14 cellular contexts compared by ENCODE assay signal in genomic region chr10:6977641-6978627, GRCh38.
"Had no signal": no experiment of that assay in that cellular context is flagged by ENCODE, and none has a peak within 500 bp of the region (broad histone marks: within the 10 kb centered on the region; RNA-seq: fewer than 3 reads in every experiment).

No MANE protein-coding gene starts in this region.

- H3K36me3 ChIP-seq: cardiac muscle cell had no signal

- H2AFZ ChIP-seq: parathyroid adenoma had no signal

- FAIRE-seq: small intestine, TTC549 had no signal

- DNase-seq: activated CD4-positive, CD25-positive, alpha-beta regulatory T cell; activated naive CD4-positive, alpha-beta T cell treated with anti-CD3 and anti-CD28 coated beads, Interleukin-2, amount 10 ng/mL, durations not matched to agents 7 days and 5 days; foreskin keratinocyte; head of caudate nucleus; islet precursor cell; mammary epithelial cell; nephron progenitor cell; small intestine; stimulated activated naive B cell treated with anti-CD40 and anti-IgM and Interleukin-4, amounts not matched to agents 10 μg/mL and 1 μg/mL and 100 μg/mL, for 72 hours; T-helper 17 cell had no signal

- H3K79me2 ChIP-seq: parathyroid adenoma had no signal

- H3K4me3 ChIP-seq: cardiac muscle cell had no signal

- H3K27ac ChIP-seq: cardiac muscle cell, foreskin keratinocyte, parathyroid adenoma had no signal

- H3K4me1 ChIP-seq: foreskin keratinocyte, parathyroid adenoma had no signal

- H3K9ac ChIP-seq: parathyroid adenoma had no signal

- H3K27me3 ChIP-seq: cardiac muscle cell had no signal

- ATAC-seq: foreskin keratinocyte; left lobe of liver; stimulated activated naive B cell treated with anti-CD40 and anti-IgM and Interleukin-4, amounts not matched to agents 10 μg/mL and 1 μg/mL and 100 μg/mL, for 72 hours; T-helper 17 cell had no signal
